In genomic region chr14:104798300-104799238, GRCh38 we compare ENCODE assay signal across 12 cellular contexts. TPM values are rescaled to one million over a fixed set of nuclear protein-coding genes. Genes with fewer than 3 reads are reported as not detected.
DNase-seq lines count a peak whose midpoint lies in the region; ATAC-seq and TF ChIP-seq lines count a peak whose summit lies in the region.
"Had no signal": no experiment of that assay in that cellular context is flagged by ENCODE, and none has a peak within 500 bp of the region (broad histone marks: within the 10 kb centered on the region; RNA-seq: fewer than 3 reads in every experiment).

No MANE protein-coding gene starts in this region.

- no peak overlapping the region for H3K14ac ChIP-seq in IMR-90 (replicated peaks; ENCODE audit: low read depth, low read length)

- TF ChIP-seq POLR2A in IMR-90 (IDR thresholded peaks at IDR 0.05; ENCODE audit: low read depth, low read length), result no peak

- TF ChIP-seq RAD21 in IMR-90 (IDR thresholded peaks at IDR 0.05; ENCODE audit: low read length), result no peak

- H3K9ac ChIP-seq in BLaER1 (peak overlapping the region; percentile 27; the same call in 1 of the 2 replicates), IMR-90 (ENCODE audit: low read depth, low read length) (no peak overlapping the region), endodermal cell (ENCODE audit: extremely low read depth, low read length, poor library complexity, severe bottlenecking) (no peak overlapping the region)

- H4K91ac ChIP-seq in IMR-90 (ENCODE audit: insufficient read depth, low read depth, low read length), result no peak overlapping the region

- H3K4me3 Mint-ChIP-seq in endodermal cell (peak overlapping the region; percentile 78), osteocyte (ENCODE audit: unreplicated experiment) (no peak overlapping the region)

- H2AFZ ChIP-seq in IMR-90 (replicated peaks; ENCODE audit: low read length, poor library complexity), result peak overlapping the region; percentile 68

- no peak for DNase-seq in IMR-90
- DNase-seq in endodermal cell, result no peak
- no peak for DNase-seq in osteocyte (ENCODE audit: extremely low spot score, unreplicated experiment)
- no peak for DNase-seq in iPS-NIHi7 (ENCODE audit: extremely low spot score)
- DNase-seq in NCI-H1694 treated with DMSO at 0.1 percent for 48 hours (lab: John Stamatoyannopoulos, UW), result no peak
- no peak for DNase-seq in HuH-7 (ENCODE audit: low spot score)
- DNase-seq in NCI-H1092 (lab: John Stamatoyannopoulos, UW), result no peak
- DNase-seq: activated CD4-positive, CD25-positive, alpha-beta regulatory T cell; brain microvascular endothelial cell; DMS153 had no signal

- H3K4me3 ChIP-seq in BLaER1 (no peak overlapping the region), IMR-90 (ENCODE audit: insufficient read depth, low read depth, low read length) (no peak overlapping the region), endodermal cell (ENCODE audit: low read length) (no peak overlapping the region)

- no peak overlapping the region for H3K56ac ChIP-seq in IMR-90 (ENCODE audit: extremely low read depth, insufficient read depth, low read length)

- H2BK5ac ChIP-seq in IMR-90 (ENCODE audit: low read depth, low read length, poor library complexity, severe bottlenecking), result no peak overlapping the region

- no peak overlapping the region for H3K4ac ChIP-seq in IMR-90 (ENCODE audit: low read depth, low read length)

- no peak overlapping the region for H3K27ac Mint-ChIP-seq in endodermal cell
- H3K27ac Mint-ChIP-seq in osteocyte (ENCODE audit: unreplicated experiment), result peak overlapping the region; percentile 63

- H2AK5ac ChIP-seq in IMR-90 (ENCODE audit: low read depth, low read length), result peak overlapping the region; percentile 40; the same call in 1 of the 2 replicates

- H3K27me3 ChIP-seq in BLaER1 (peaks cover 24% of the 10 kb centered on the region; the same call in 1 of the 2 replicates), IMR-90 (ENCODE audit: control insufficient read depth, insufficient read depth, low read length) (no peaks in the 10 kb centered on the region), endodermal cell (ENCODE audit: control insufficient read depth, insufficient read depth, low read length, poor library complexity, severe bottlenecking) (peaks cover 16% of the 10 kb centered on the region)
- H3K27me3 ChIP-seq: brain microvascular endothelial cell had no signal

- CTCF ChIA-PET in IMR-90 (lab: Yijun Ruan, JAX), result no interaction called here

- TF ChIP-seq CTCF in IMR-90 (conservative IDR thresholded peaks at IDR 0.05; ENCODE audit: low read depth, low read length) (no peak), endodermal cell (conservative IDR thresholded peaks at IDR 0.05) (no peak), osteocyte (IDR thresholded peaks at IDR 0.05) (no peak)

- H3K27me3 Mint-ChIP-seq in endodermal cell (ENCODE audit: insufficient read depth), result peaks cover 41% of the 10 kb centered on the region
- H3K27me3 Mint-ChIP-seq in osteocyte (ENCODE audit: unreplicated experiment), result no peaks in the 10 kb centered on the region

- no peaks in the 10 kb centered on the region for H3K36me3 ChIP-seq in BLaER1
- H3K36me3 ChIP-seq in IMR-90 (ENCODE audit: control insufficient read depth, insufficient read depth, low read length), result no peaks in the 10 kb centered on the region
- no peaks in the 10 kb centered on the region for H3K36me3 ChIP-seq in endodermal cell (ENCODE audit: control insufficient read depth, insufficient read depth, low read length)
- H3K36me3 ChIP-seq: brain microvascular endothelial cell had no signal

- intact Hi-C loops in IMR-90 (cut with micrococcal nuclease), result no loop called here

- in situ Hi-C loops in IMR-90 (cut with MboI; ENCODE audit: low sequenced_read_pairs), result no loop called here

- POLR2A ChIA-PET in IMR-90 (lab: Charles Lee; ENCODE audit: unreplicated experiment), result no interaction called here

- peaks cover 27% of the 10 kb centered on the region for H3K4me1 Mint-ChIP-seq in endodermal cell
- peaks cover 38% of the 10 kb centered on the region for H3K4me1 Mint-ChIP-seq in osteocyte (ENCODE audit: unreplicated experiment)

- H3K27ac ChIP-seq in BLaER1, result peak overlapping the region; percentile 19; the same call in 1 of the 2 replicates
- no peak overlapping the region for H3K27ac ChIP-seq in IMR-90 (ENCODE audit: insufficient read depth, low read length)
- H3K27ac ChIP-seq in endodermal cell (ENCODE audit: low read depth, low read length), result no peak overlapping the region
- H3K27ac ChIP-seq: brain microvascular endothelial cell had no signal

- no TSS peak for BruUV-seq in IMR-90 (replicated peaks; lab: Mats Ljungman, UMichigan)

- H3K4me1 ChIP-seq in BLaER1 (peaks cover 80% of the 10 kb centered on the region), IMR-90 (ENCODE audit: control insufficient read depth, insufficient read depth, low read length) (peaks cover 23% of the 10 kb centered on the region), endodermal cell (ENCODE audit: control insufficient read depth, insufficient read depth, low read length) (peaks cover 19% of the 10 kb centered on the region)

- no peak overlapping the region for H3K18ac ChIP-seq in IMR-90 (ENCODE audit: low read depth, low read length)

- H3K9me3 Mint-ChIP-seq in endodermal cell, result no peaks in the 10 kb centered on the region
- H3K9me3 Mint-ChIP-seq in osteocyte (ENCODE audit: unreplicated experiment), result no peaks in the 10 kb centered on the region

- H4K8ac ChIP-seq in IMR-90 (ENCODE audit: low read depth in 2 of 2, low read length in 2 of 2), result no peak overlapping the region; a peak in 1 of 4 replicates

- H3K23ac ChIP-seq in IMR-90 (ENCODE audit: low read depth, low read length), result no peak overlapping the region; the same call in 1 of the 2 replicates

- dilution Hi-C loops in IMR-90 (cut with HindIII; ENCODE audit: low sequenced_read_pairs, unreplicated experiment), result no loop called here

- H3K36me3 Mint-ChIP-seq in endodermal cell (ENCODE audit: low read depth) (peaks cover 5% of the 10 kb centered on the region), osteocyte (ENCODE audit: unreplicated experiment) (no peaks in the 10 kb centered on the region)

- H3K9me1 ChIP-seq in IMR-90 (ENCODE audit: insufficient read depth, low read length), result peaks cover 8% of the 10 kb centered on the region

- no peaks in the 10 kb centered on the region for H3K9me3 ChIP-seq in BLaER1
- no peaks in the 10 kb centered on the region for H3K9me3 ChIP-seq in IMR-90 (ENCODE audit: control insufficient read depth, insufficient read depth, low read length)
- H3K9me3 ChIP-seq in endodermal cell (ENCODE audit: control insufficient read depth, low read length), result no peaks in the 10 kb centered on the region

- WGBS in IMR-90 (ENCODE audit: extremely low coverage in 2 of 2, insufficient read length in 1 of 2), 2 experiments, result 82% methylated on average over 8 of the region's 16 CpGs; no CpG with 5 or more reads in 1 of the 2 experiments
- WGBS in endodermal cell (ENCODE audit: insufficient coverage in 1 of 2, insufficient read length in 1 of 2), 2 experiments, result 78 to 83% methylated on average over 11 to 16 of the region's 16 CpGs

- no peak overlapping the region for H2BK15ac ChIP-seq in IMR-90 (ENCODE audit: low read depth, low read length)

- no peak for ATAC-seq in IMR-90 (ENCODE audit: low read depth)

- H2AK9ac ChIP-seq in IMR-90 (replicated peaks; ENCODE audit: low read depth, low read length, poor library complexity), result peak overlapping the region; percentile 83

- H2BK20ac ChIP-seq in IMR-90 (ENCODE audit: low read depth, low read length), result no peak overlapping the region

- H3K4me2 ChIP-seq in BLaER1 (peak overlapping the region; percentile 98), IMR-90 (ENCODE audit: low read depth, low read length) (no peak overlapping the region)

- H2BK120ac ChIP-seq in IMR-90 (ENCODE audit: low read depth, low read length), result no peak overlapping the region

- H4K20me1 ChIP-seq in BLaER1 (peaks cover 40% of the 10 kb centered on the region), IMR-90 (ENCODE audit: insufficient read depth, low read length) (peaks cover 13% of the 10 kb centered on the region)

- H4K5ac ChIP-seq in IMR-90 (ENCODE audit: low read depth, low read length), result no peak overlapping the region

- H3K79me1 ChIP-seq in IMR-90 (ENCODE audit: low read depth in 1 of 2, low read length in 2 of 2), result peaks cover 0 to 22% of the 10 kb centered on the region in 2 experiments; a peak in 3 of 4 replicates

TF ChIP-seq in IMR-90, 13 proteins besides CTCF, POLR2A, EP300 and RAD21 (continues in another document):
- TF ChIP-seq MAZ (IDR thresholded peaks at IDR 0.05; ENCODE audit: borderline replicate concordance, low read depth, low read length) (no peak), USF2 (IDR thresholded peaks at IDR 0.05; ENCODE audit: low read depth, low read length) (no peak)

RNA-seq across cellular contexts. Expression of gene ZBTB42, which starts 2.3 kb away (rescaled TPM):
- total RNA-seq in IMR-90 (2012; rRNA removed), result 1.1 and 1.3 TPM in 2 replicates
- polyA plus RNA-seq in IMR-90 (2012; rRNA removed), result 2.3 and 3.6 TPM in 2 replicates
- polyA plus RNA-seq in IMR-90 (2012; cell fraction: cytosol; rRNA removed), result 1.7 and 3.3 TPM in 2 replicates
- 1.2 and 2.1 TPM in 2 replicates for polyA plus RNA-seq in IMR-90 (2012; cell fraction: nucleus; rRNA removed; ENCODE audit: low replicate concordance)
- total RNA-seq in endodermal cell, result 1 to 10 TPM; 7.7 to 8.4 TPM
- polyA plus RNA-seq in endodermal cell (2013, experiment 1 of 2), result 2.4 TPM
- 2.6 TPM for polyA plus RNA-seq in endodermal cell (2013, experiment 2 of 2)
- 2.7 and 3.1 TPM in 2 replicates for total RNA-seq in osteocyte
- polyA plus RNA-seq: neural cell had no signal

RNA-seq across cellular contexts. Expression of gene AKT1, which starts 3.0 kb away (rescaled TPM):
- total RNA-seq in IMR-90 (2012; rRNA removed) (182 and 193 TPM in 2 replicates), endodermal cell (100 to 1,000 TPM; 133 to 152 TPM), osteocyte (157 and 160 TPM in 2 replicates)
- polyA plus RNA-seq in IMR-90 (2012; rRNA removed), result 221 and 242 TPM in 2 replicates
- polyA plus RNA-seq in IMR-90 (2012; cell fraction: cytosol; rRNA removed), result 248 and 535 TPM in 2 replicates
- polyA plus RNA-seq in IMR-90 (2012; cell fraction: nucleus; rRNA removed; ENCODE audit: low replicate concordance), result 317 and 551 TPM in 2 replicates
- polyA plus RNA-seq in endodermal cell (2013, experiment 1 of 2), result 103 TPM
- polyA plus RNA-seq in endodermal cell (2013, experiment 2 of 2), result 95.5 TPM

RNA-seq across cellular contexts. Expression of gene SIVA1, which starts 45.6 kb away (rescaled TPM):
- total RNA-seq in IMR-90 (2012; rRNA removed), result 132 and 166 TPM in 2 replicates
- polyA plus RNA-seq in IMR-90 (2012; rRNA removed), result 184 and 248 TPM in 2 replicates
- 392 and 403 TPM in 2 replicates for polyA plus RNA-seq in IMR-90 (2012; cell fraction: cytosol; rRNA removed)
- polyA plus RNA-seq in IMR-90 (2012; cell fraction: nucleus; rRNA removed; ENCODE audit: low replicate concordance), result 69.2 and 188 TPM in 2 replicates
- total RNA-seq in endodermal cell, result 10 to 100 TPM; 82.5 to 87.3 TPM
- 89.7 TPM for polyA plus RNA-seq in endodermal cell (2013, experiment 1 of 2)
- polyA plus RNA-seq in endodermal cell (2013, experiment 2 of 2), result 92.2 TPM
- total RNA-seq in osteocyte, result 50.1 and 52.3 TPM in 2 replicates
